Comparison of ENCODE assay signal across 9 cellular contexts in genomic region chr3:197520311-197521276, GRCh38. TPM values are rescaled to one million over a fixed set of nuclear protein-coding genes. Genes with fewer than 3 reads are reported as not detected.
DNase-seq lines count a peak whose midpoint lies in the region; ATAC-seq and TF ChIP-seq lines count a peak whose summit lies in the region.
"Had no signal": no experiment of that assay in that cellular context is flagged by ENCODE, and none has a peak within 500 bp of the region (broad histone marks: within the 10 kb centered on the region; RNA-seq: fewer than 3 reads in every experiment).

No MANE protein-coding gene starts in this region.

- in situ Hi-C loops in IMR-90 (cut with MboI; ENCODE audit: low sequenced_read_pairs) = no loop called here

- H4K8ac ChIP-seq in IMR-90 (ENCODE audit: low read depth in 2 of 2, low read length in 2 of 2) = peak overlapping the region; percentile 6 to 90; a peak in 3 of 4 replicates

- H3K56ac ChIP-seq in IMR-90 (ENCODE audit: extremely low read depth, insufficient read depth, low read length) = no peak overlapping the region

- H3K4ac ChIP-seq in IMR-90 (ENCODE audit: low read depth, low read length) = peak overlapping the region; percentile 59; the same call in 1 of the 2 replicates

- no peaks in the 10 kb centered on the region for H3K36me3 ChIP-seq in IMR-90 (ENCODE audit: control insufficient read depth, insufficient read depth, low read length)
- H3K36me3 ChIP-seq in mesodermal cell (ENCODE audit: control insufficient read depth, insufficient read depth, low read length) = no peaks in the 10 kb centered on the region

- TF ChIP-seq POLR2A in IMR-90 (IDR thresholded peaks at IDR 0.05; ENCODE audit: low read depth, low read length) = no peak

- H2AK9ac ChIP-seq in IMR-90 (replicated peaks; ENCODE audit: low read depth, low read length, poor library complexity) = peak overlapping the region; percentile 25

- intact Hi-C loops in IMR-90 (cut with micrococcal nuclease) = no loop called here

- no peak overlapping the region for H2BK5ac ChIP-seq in IMR-90 (ENCODE audit: low read depth, low read length, poor library complexity, severe bottlenecking)

- H3K79me1 ChIP-seq in IMR-90 (ENCODE audit: low read depth in 1 of 2, low read length in 2 of 2) = no peaks in the 10 kb centered on the region

- BruUV-seq in IMR-90 (replicated peaks; lab: Mats Ljungman, UMichigan) = no TSS peak

- H3K9me3 ChIP-seq in AG04450 (ENCODE audit: control insufficient read depth, insufficient read depth, low read length) (no peaks in the 10 kb centered on the region; the same call in 1 of the 2 replicates), IMR-90 (ENCODE audit: control insufficient read depth, insufficient read depth, low read length) (no peaks in the 10 kb centered on the region), mesodermal cell (ENCODE audit: control insufficient read depth, low read length) (peaks cover 7% of the 10 kb centered on the region)

- no peaks in the 10 kb centered on the region for H3K27me3 ChIP-seq in AG04450 (ENCODE audit: control insufficient read depth, insufficient read depth, low read length)
- no peaks in the 10 kb centered on the region for H3K27me3 ChIP-seq in IMR-90 (ENCODE audit: control insufficient read depth, insufficient read depth, low read length)

- H2AFZ ChIP-seq in IMR-90 (replicated peaks; ENCODE audit: low read length, poor library complexity) = peak overlapping the region; percentile 84

- H4K5ac ChIP-seq in IMR-90 (ENCODE audit: low read depth, low read length) = peak overlapping the region; percentile 50; the same call in 1 of the 2 replicates

- WGBS in IMR-90 (ENCODE audit: extremely low coverage in 2 of 2, insufficient read length in 1 of 2), 2 experiments = 61% methylated on average over 6 of the region's 31 CpGs; no CpG with 5 or more reads in 1 of the 2 experiments
- 61 to 71% methylated on average over 28 to 31 of the region's 31 CpGs for WGBS in mesodermal cell (ENCODE audit: insufficient coverage in 2 of 2), 2 experiments

- no peak overlapping the region for H3K4me2 ChIP-seq in IMR-90 (ENCODE audit: low read depth, low read length)

- peaks cover 6% of the 10 kb centered on the region; the same call in 1 of the 2 replicates for H3K9me1 ChIP-seq in IMR-90 (ENCODE audit: insufficient read depth, low read length)

- H4K91ac ChIP-seq in IMR-90 (ENCODE audit: insufficient read depth, low read depth, low read length) = peak overlapping the region; percentile 43; the same call in 1 of the 2 replicates

- no peak overlapping the region for H3K18ac ChIP-seq in IMR-90 (ENCODE audit: low read depth, low read length)

- DNase-seq in AG04450 (ENCODE audit: low read depth, low spot score) = no peak
- DNase-seq in IMR-90 = peak; percentile 80
- DNase-seq in caudate nucleus (lab: John Stamatoyannopoulos, UW) = peak in 27 of 61 donors; percentile 9 to 77 (median 41)
- no peak for DNase-seq in AG20443 (ENCODE audit: low spot score)
- no peak for DNase-seq in central memory CD4-positive, alpha-beta T cell
- DNase-seq: NCI-H1436 had no signal

- H2BK15ac ChIP-seq in IMR-90 (ENCODE audit: low read depth, low read length) = no peak overlapping the region

- H3K9ac ChIP-seq in IMR-90 (ENCODE audit: low read depth, low read length) = no peak overlapping the region

- H3K4me1 ChIP-seq in IMR-90 (ENCODE audit: control insufficient read depth, insufficient read depth, low read length) (peaks cover 19% of the 10 kb centered on the region), mesodermal cell (ENCODE audit: control insufficient read depth, insufficient read depth, low read length, poor library complexity, severe bottlenecking) (peaks cover 25% of the 10 kb centered on the region)

- no peak overlapping the region; the same call in 1 of the 2 replicates for H2BK20ac ChIP-seq in IMR-90 (ENCODE audit: low read depth, low read length)

- POLR2A ChIA-PET in AG04450 (lab: Yijun Ruan, JAX) (no interaction called here), IMR-90 (lab: Charles Lee; ENCODE audit: unreplicated experiment) (no interaction called here)

- H3K14ac ChIP-seq in IMR-90 (replicated peaks; ENCODE audit: low read depth, low read length) = no peak overlapping the region

- peak; percentile 64 for ATAC-seq in IMR-90 (ENCODE audit: low read depth)
- ATAC-seq in HG02973 (IDR thresholded peaks at IDR 0.05; ENCODE audit: unreplicated experiment) = no peak
- ATAC-seq in GM21576 (IDR thresholded peaks at IDR 0.05; ENCODE audit: unreplicated experiment) = no peak

- no peak overlapping the region for H3K23ac ChIP-seq in IMR-90 (ENCODE audit: low read depth, low read length)

- no peak for TF ChIP-seq RAD21 in IMR-90 (IDR thresholded peaks at IDR 0.05; ENCODE audit: low read length)

- H2AK5ac ChIP-seq in IMR-90 (ENCODE audit: low read depth, low read length) = peak overlapping the region; percentile 9

- dilution Hi-C loops in IMR-90 (cut with HindIII; ENCODE audit: low sequenced_read_pairs, unreplicated experiment) = no loop called here

- H3K27ac ChIP-seq in AG04450 (ENCODE audit: low read depth, low read length) (peak overlapping the region; percentile 39), IMR-90 (ENCODE audit: insufficient read depth, low read length) (no peak overlapping the region), caudate nucleus (ENCODE audit: low read depth, low read length) (peak overlapping the region; percentile 68), mesodermal cell (ENCODE audit: low read depth, low read length, severe bottlenecking) (peak overlapping the region; percentile 82)

- CTCF ChIA-PET in AG04450 (lab: Charles Lee) = interaction anchor here (0.6 to 1.6 kb wide), 5 partner anchors 9 to 296 kb away, joined by 3 to 5 read pairs (median 4); no protein-coding TSS in a partner anchor
- CTCF ChIA-PET in IMR-90 (lab: Yijun Ruan, JAX) = interaction anchor here (0.6 to 1.1 kb wide), 2 partner anchors 11 to 183 kb away, joined by 3 read pairs; no protein-coding TSS in a partner anchor

- no peak for TF ChIP-seq CTCF in AG04450 (IDR thresholded peaks at IDR 0.05; ENCODE audit: low read depth, low read length)
- TF ChIP-seq CTCF in IMR-90 (conservative IDR thresholded peaks at IDR 0.05; ENCODE audit: low read depth, low read length) = no peak

- H3K4me3 ChIP-seq in AG04450 (ENCODE audit: low read depth, low read length) = no peak overlapping the region
- no peak overlapping the region for H3K4me3 ChIP-seq in IMR-90 (ENCODE audit: insufficient read depth, low read depth, low read length)
- no peak overlapping the region for H3K4me3 ChIP-seq in mesodermal cell (ENCODE audit: extremely low read depth, insufficient read depth, low read length, poor library complexity, severe bottlenecking)

- no peaks in the 10 kb centered on the region for H4K20me1 ChIP-seq in IMR-90 (ENCODE audit: insufficient read depth, low read length)

- peak overlapping the region; percentile 44 for H2BK120ac ChIP-seq in IMR-90 (ENCODE audit: low read depth, low read length)

TF ChIP-seq in IMR-90, 13 proteins besides CTCF, POLR2A, EP300 and RAD21:
- no peak for TF ChIP-seq MAFK (IDR thresholded peaks at IDR 0.05; ENCODE audit: low read depth, low read length)
- no peak for TF ChIP-seq FOS (IDR thresholded peaks at IDR 0.05; ENCODE audit: low read depth, low read length)
- TF ChIP-seq NFE2L2 (IDR thresholded peaks at IDR 0.05; ENCODE audit: low read depth, low read length) = no peak
- no peak for TF ChIP-seq MXI1 (IDR thresholded peaks at IDR 0.05; ENCODE audit: borderline replicate concordance, low read depth, low read length)
- peak; percentile 27; the same call in 1 of the 2 replicates for TF ChIP-seq MAZ (IDR thresholded peaks at IDR 0.05; ENCODE audit: borderline replicate concordance, low read depth, low read length)
- TF ChIP-seq CHD1 (IDR thresholded peaks at IDR 0.05; ENCODE audit: low read depth, low read length) = no peak
- no peak for TF ChIP-seq CEBPB (IDR thresholded peaks at IDR 0.05; ENCODE audit: low read depth, low read length)
TF ChIP-seq in IMR-90: peak in this region for 1.

RNA-seq across cellular contexts. Expression of gene BDH1, which starts 35.2 kb away (rescaled TPM):
- 6.1 and 6.6 TPM in 2 replicates for polyA plus RNA-seq in AG04450 (2011; rRNA removed)
- polyA minus RNA-seq in AG04450 (2011; rRNA and poly(A)+ RNA removed) = 3.2 and 7.3 TPM in 2 replicates
- total RNA-seq in IMR-90 (2012; rRNA removed) = 2.7 and 3.1 TPM in 2 replicates
- polyA plus RNA-seq in IMR-90 (2012; rRNA removed) = 4.0 and 4.4 TPM in 2 replicates
- polyA plus RNA-seq in IMR-90 (2012; cell fraction: cytosol; rRNA removed) = 0.74 and 2.6 TPM in 2 replicates
- 9.9 and 10.1 TPM in 2 replicates for polyA plus RNA-seq in IMR-90 (2012; cell fraction: nucleus; rRNA removed; ENCODE audit: low replicate concordance)
- 3.6 TPM for polyA plus RNA-seq in mesodermal cell (2013, experiment 1 of 2)
- 3.0 TPM for polyA plus RNA-seq in mesodermal cell (2013, experiment 2 of 2)
